In genomic region chr19:44954278-44954648, GRCh38 we compare ENCODE assay signal across 1 cellular context.
A peak's percentile ranks its signal among the peaks of the same experiment; 100 is the strongest.
TF ChIP-seq lines count a peak whose summit lies in the region.

No MANE protein-coding gene starts in this region.

TF ChIP-seq in K562, 482 proteins besides CTCF, POLR2A, EP300 and RAD21:
- TF ChIP-seq DPF2 (IDR thresholded peaks at IDR 0.05) (no peak), PRDM10 (IDR thresholded peaks at IDR 0.05; ENCODE audit: partially characterized antibody) (peak; percentile 89), ATF3 (IDR thresholded peaks at IDR 0.05) (no peak), ATF3 (CRISPR knock-in tag; conservative IDR thresholded peaks at IDR 0.05) (no peak), POLR2AphosphoS2 (IDR thresholded peaks at IDR 0.05; ENCODE audit: low read length) (no peak), ZBTB43 (CRISPR knock-in tag; IDR thresholded peaks at IDR 0.05) (0 out of 2 replicates have a peak, but pooled peaks have one; percentile 2), KLF16 (IDR thresholded peaks at IDR 0.05) (no peak), ERF (CRISPR knock-in tag; IDR thresholded peaks at IDR 0.05) (0 out of 2 replicates have a peak, but pooled peaks have one; percentile 25), ZNF12 (CRISPR knock-in tag; IDR thresholded peaks at IDR 0.05) (0 out of 2 replicates have a peak, but pooled peaks have one; percentile 2), CTCFL (IDR thresholded peaks at IDR 0.05; ENCODE audit: borderline replicate concordance, insufficient read depth, low read depth, low read length, poor library complexity, severe bottlenecking) (no peak)
